In the genomic region with DNA sequence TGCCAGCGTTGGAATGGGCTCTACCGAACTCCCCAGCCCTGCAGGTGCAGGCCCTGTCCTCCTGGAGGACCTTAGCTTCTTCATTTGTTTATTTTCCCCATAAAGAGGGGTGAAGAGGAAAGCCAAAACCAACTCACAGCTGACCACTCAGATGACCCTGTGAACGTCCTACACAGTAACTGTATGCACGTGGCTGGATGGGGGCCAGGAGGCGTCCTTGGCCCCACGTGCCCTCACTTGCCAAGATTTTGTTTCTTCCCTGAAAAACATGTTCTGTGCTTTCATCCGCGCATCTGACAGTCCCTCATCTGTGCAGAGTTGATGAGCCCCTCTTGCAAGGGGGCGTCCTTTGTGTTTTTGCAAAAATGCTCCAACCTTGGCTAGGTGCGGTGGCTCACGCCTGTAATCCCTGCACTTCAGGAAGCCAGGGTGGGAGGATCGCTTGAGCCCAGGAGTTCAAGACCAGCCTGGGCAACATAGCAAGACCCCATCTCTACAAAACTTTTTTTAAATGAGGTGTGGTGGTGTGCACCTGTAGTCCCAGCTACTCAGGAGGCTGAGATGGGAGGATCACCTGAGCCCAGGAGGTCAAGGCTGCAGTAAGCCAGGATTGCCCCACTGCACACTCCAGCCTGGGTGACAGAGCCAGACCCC, we compare ENCODE assay signal across 29 cellular contexts. TPM values are rescaled to one million over a fixed set of nuclear protein-coding genes. Genes with fewer than 3 reads are reported as not detected.
"Had no signal": no experiment of that assay in that cellular context is flagged by ENCODE, and none has a peak within 500 bp of the region (broad histone marks: within the 10 kb centered on the region; RNA-seq: fewer than 3 reads in every experiment).

No MANE protein-coding gene starts in this region.

- ATAC-seq: activated CD4-positive, alpha-beta T cell treated with anti-CD3 and anti-CD28 coated beads for 36 hours; activated CD4-positive, CD25-positive, alpha-beta regulatory T cell treated with anti-CD3 and anti-CD28 coated beads, Interleukin-2, amount 50 U/mL, for 24 hours; activated CD8-positive, alpha-beta T cell treated with anti-CD3 and anti-CD28 coated beads, Interleukin-2, amount 10 ng/mL, durations not matched to agents 7 days and 5 days; Panc1 had no signal

- H3K4me3 Mint-ChIP-seq: activated CD4-positive, alpha-beta T cell treated with anti-CD3 and anti-CD28 coated beads for 36 hours; activated CD4-positive, alpha-beta T cell treated with anti-CD3 and anti-CD28 coated beads, Interleukin-2, amount 10 ng/mL, durations not matched to agents 7 days and 5 days; activated CD8-positive, alpha-beta T cell treated with anti-CD3 and anti-CD28 coated beads, Interleukin-2, amount 10 ng/mL, durations not matched to agents 7 days and 5 days; activated naive CD4-positive, alpha-beta T cell treated with anti-CD3 and anti-CD28 coated beads, Interleukin-2, amount 50 U/mL, for 24 hours; activated naive CD8-positive, alpha-beta T cell treated with anti-CD3 and anti-CD28 coated beads, Interleukin-2, amount 10 ng/mL, durations not matched to agents 7 days and 5 days; central memory CD8-positive, alpha-beta T cell had no signal

- H3K4me1 Mint-ChIP-seq: activated CD4-positive, alpha-beta T cell treated with anti-CD3 and anti-CD28 coated beads for 36 hours; activated CD4-positive, alpha-beta T cell treated with anti-CD3 and anti-CD28 coated beads, Interleukin-2, amount 10 ng/mL, durations not matched to agents 7 days and 5 days; activated naive CD4-positive, alpha-beta T cell treated with anti-CD3 and anti-CD28 coated beads, Interleukin-2, amount 50 U/mL, for 24 hours; central memory CD8-positive, alpha-beta T cell had no signal

- H3K4me3 ChIP-seq: ascending aorta, cardiac muscle cell, MG63, SJCRH30, SK-N-MC had no signal

- H3K4me1 ChIP-seq: ascending aorta, SJCRH30 had no signal

- H3K27ac ChIP-seq: ascending aorta, cardiac muscle cell, SJCRH30, SK-N-MC had no signal

- H3K9me3 ChIP-seq: ascending aorta, MG63, SJCRH30 had no signal

- H3K27ac Mint-ChIP-seq: activated CD4-positive, alpha-beta T cell treated with anti-CD3 and anti-CD28 coated beads for 36 hours; activated CD8-positive, alpha-beta T cell treated with anti-CD3 and anti-CD28 coated beads, Interleukin-2, amount 10 ng/mL, durations not matched to agents 7 days and 5 days; activated naive CD8-positive, alpha-beta T cell treated with anti-CD3 and anti-CD28 coated beads, Interleukin-2, amount 10 ng/mL, durations not matched to agents 7 days and 5 days had no signal

- H3K9me3 Mint-ChIP-seq: activated CD4-positive, alpha-beta T cell treated with anti-CD3 and anti-CD28 coated beads, Interleukin-2, amount 10 ng/mL, durations not matched to agents 7 days and 5 days; activated naive CD4-positive, alpha-beta T cell treated with anti-CD3 and anti-CD28 coated beads, Interleukin-2, amount 50 U/mL, for 24 hours; activated naive CD8-positive, alpha-beta T cell treated with anti-CD3 and anti-CD28 coated beads, Interleukin-2, amount 10 ng/mL, durations not matched to agents 7 days and 5 days; central memory CD8-positive, alpha-beta T cell had no signal

- DNase-seq: activated CD4-positive, alpha-beta T cell treated with anti-CD3 and anti-CD28 coated beads for 36 hours; activated CD4-positive, alpha-beta T cell treated with anti-CD3 and anti-CD28 coated beads, Interleukin-2, amount 10 ng/mL, durations not matched to agents 7 days and 5 days; activated CD4-positive, alpha-beta T cell treated with anti-CD3 and anti-CD28 coated beads, Interleukin-2, amount 50 U/mL, for 48 hours; activated CD8-positive, alpha-beta T cell treated with anti-CD3 and anti-CD28 coated beads, Interleukin-2, amount 10 ng/mL, durations not matched to agents 7 days and 5 days; activated effector memory CD4-positive, alpha-beta T cell treated with Interleukin-2 at 50 U/mL for 16 hours; activated naive CD8-positive, alpha-beta T cell treated with anti-CD3 and anti-CD28 coated beads, Interleukin-2, amount 10 ng/mL, durations not matched to agents 7 days and 5 days; activated T-cell treated with anti-CD3 and anti-CD28 coated beads, Interleukin-2, amount 50 U/mL, for 48 hours; amygdala; Kasumi-1; MG63; NCI-H1048; NCI-H1105 treated with DMSO at 0.1 percent for 48 hours; NCI-H1436 treated with DMSO at 0.1 percent for 48 hours; NCI-H1694 treated with DMSO at 0.1 percent for 48 hours; NCI-H2029; NCI-H345; NCI-H524 treated with DMSO at 0.1 percent for 48 hours; SHP77; SJCRH30; T1000 had no signal

- H3K27me3 ChIP-seq: ascending aorta, cardiac muscle cell, MG63, SJCRH30 had no signal

- H3K27me3 Mint-ChIP-seq: activated CD4-positive, alpha-beta T cell treated with anti-CD3 and anti-CD28 coated beads for 36 hours; activated CD4-positive, alpha-beta T cell treated with anti-CD3 and anti-CD28 coated beads, Interleukin-2, amount 10 ng/mL, durations not matched to agents 7 days and 5 days; activated naive CD4-positive, alpha-beta T cell treated with anti-CD3 and anti-CD28 coated beads, Interleukin-2, amount 50 U/mL, for 24 hours; activated naive CD8-positive, alpha-beta T cell treated with anti-CD3 and anti-CD28 coated beads, Interleukin-2, amount 10 ng/mL, durations not matched to agents 7 days and 5 days; central memory CD8-positive, alpha-beta T cell had no signal

RNA-seq across cellular contexts. Expression of a gene that starts 5.3 kb away (rescaled TPM):
- total RNA-seq: ascending aorta, NCI-H460, RPMI7951, SJCRH30 had no signal
